Comparison of ENCODE assay signal across 23 cellular contexts in genomic region chr20:9744551-9744950, GRCh38.
"Had no signal": no experiment of that assay in that cellular context is flagged by ENCODE, and none has a peak within 500 bp of the region (broad histone marks: within the 10 kb centered on the region; RNA-seq: fewer than 3 reads in every experiment).

No MANE protein-coding gene starts in this region.

- H3K27me3 ChIP-seq: esophagus muscularis mucosa, gastrocnemius medialis, heart right ventricle, spleen, tibial artery, upper lobe of left lung, uterus had no signal

- ATAC-seq: effector memory CD8-positive, alpha-beta T cell; gastrocnemius medialis; heart right ventricle; left lobe of liver; natural killer cell; sciatic nerve; stimulated activated memory B cell treated with anti-CD40 and anti-IgM and Interleukin-4, amounts not matched to agents 10 μg/mL and 1 μg/mL and 100 μg/mL, for 72 hours had no signal

- H3K27ac ChIP-seq: epithelial cell of prostate, esophagus muscularis mucosa, gastrocnemius medialis, heart right ventricle, spleen, tibial artery, upper lobe of left lung, uterus had no signal

- H3K4me1 Mint-ChIP-seq: mesothelial cell of epicardium; natural killer cell; neural crest cell; stimulated activated memory B cell treated with anti-CD40 and anti-IgM and Interleukin-4, amounts not matched to agents 10 μg/mL and 1 μg/mL and 100 μg/mL, for 72 hours had no signal

- DNase-seq: effector memory CD8-positive, alpha-beta T cell; gastrocnemius medialis; heart right ventricle; hypothalamus; kidney glomerular epithelial cell; mammary epithelial cell; natural killer cell; posterior cingulate gyrus; spleen; stimulated activated CD4-positive, alpha-beta T cell treated with anti-CD3 and anti-CD28 coated beads, Interleukin-15, amount 100 ng/mL, for 24 hours; stimulated activated CD4-positive, alpha-beta T cell treated with anti-CD3 and anti-CD28 coated beads, Interleukin-1b, Interleukin-23, amount 100 ng/mL, for 48 hours; stimulated activated CD4-positive, alpha-beta T cell treated with anti-CD3 and anti-CD28 coated beads, Interleukin-4, amount 100 ng/mL, for 24 hours; tibial artery; upper lobe of left lung; uterus had no signal

- H3K4me1 ChIP-seq: esophagus muscularis mucosa, gastrocnemius medialis, heart right ventricle, spleen, tibial artery, upper lobe of left lung, uterus had no signal

- H3K27me3 Mint-ChIP-seq: effector memory CD8-positive, alpha-beta T cell; stimulated activated memory B cell treated with anti-CD40 and anti-IgM and Interleukin-4, amounts not matched to agents 10 μg/mL and 1 μg/mL and 100 μg/mL, for 72 hours; stimulated activated naive CD8-positive, alpha-beta T cell treated with anti-CD3 and anti-CD28 coated beads, Interleukin-15, Interleukin-2, amounts not matched to agents 100 ng/mL and 50 ng/mL, for 24 hours had no signal

- H3K4me3 ChIP-seq: esophagus muscularis mucosa, gastrocnemius medialis, heart right ventricle, spleen, tibial artery, upper lobe of left lung, uterus had no signal

- H3K27ac Mint-ChIP-seq: effector memory CD8-positive, alpha-beta T cell; mesothelial cell of epicardium; natural killer cell; stimulated activated memory B cell treated with anti-CD40 and anti-IgM and Interleukin-4, amounts not matched to agents 10 μg/mL and 1 μg/mL and 100 μg/mL, for 72 hours; stimulated activated naive CD8-positive, alpha-beta T cell treated with anti-CD3 and anti-CD28 coated beads, Interleukin-15, Interleukin-2, amounts not matched to agents 100 ng/mL and 50 ng/mL, for 24 hours had no signal

- H3K36me3 Mint-ChIP-seq: mesothelial cell of epicardium; natural killer cell; stimulated activated memory B cell treated with anti-CD40 and anti-IgM and Interleukin-4, amounts not matched to agents 10 μg/mL and 1 μg/mL and 100 μg/mL, for 72 hours had no signal

- H3K36me3 ChIP-seq: esophagus muscularis mucosa, gastrocnemius medialis, heart right ventricle, spleen, tibial artery, upper lobe of left lung, uterus had no signal

- H3K4me3 Mint-ChIP-seq: effector memory CD8-positive, alpha-beta T cell; mesothelial cell of epicardium; natural killer cell; neural crest cell; stimulated activated memory B cell treated with anti-CD40 and anti-IgM and Interleukin-4, amounts not matched to agents 10 μg/mL and 1 μg/mL and 100 μg/mL, for 72 hours; stimulated activated naive CD8-positive, alpha-beta T cell treated with anti-CD3 and anti-CD28 coated beads, Interleukin-15, Interleukin-2, amounts not matched to agents 100 ng/mL and 50 ng/mL, for 24 hours had no signal
